Comparison of ENCODE assay signal across 18 cellular contexts in the genomic region with DNA sequence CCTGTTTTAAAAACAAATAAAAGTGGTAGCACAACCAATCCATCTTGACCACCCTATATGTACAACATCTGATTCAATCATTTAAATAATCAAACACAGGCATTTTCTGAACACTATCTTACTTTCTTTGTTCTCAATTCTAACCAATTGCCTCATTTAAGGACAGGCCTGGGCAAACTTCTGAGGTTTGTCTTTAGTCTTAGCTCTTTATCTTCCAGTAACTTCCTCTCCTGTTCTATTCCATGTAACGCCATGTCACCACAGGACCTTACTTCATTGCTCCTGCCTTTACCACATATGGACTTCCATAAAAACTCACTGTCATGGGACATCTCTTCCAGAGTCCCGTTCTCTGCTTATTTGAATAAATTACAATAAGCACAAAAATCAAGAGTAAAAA. TPM values are rescaled to one million over a fixed set of nuclear protein-coding genes. Genes with fewer than 3 reads are reported as not detected.
DNase-seq lines count a peak whose midpoint lies in the region; ATAC-seq, FAIRE-seq and TF ChIP-seq lines count a peak whose summit lies in the region.
"Had no signal": no experiment of that assay in that cellular context is flagged by ENCODE, and none has a peak within 500 bp of the region (broad histone marks: within the 10 kb centered on the region; RNA-seq: fewer than 3 reads in every experiment).

No MANE protein-coding gene starts in this region.

- peak; percentile 23 for FAIRE-seq in K562 (lab: Jason Lieb, UNC)

- POLR2A ChIA-PET in K562 (lab: Yijun Ruan, JAX), result interaction anchor here (1.5 to 2.3 kb wide), 2 partner anchors 10 to 13 kb away, joined by 3 to 12 read pairs; no protein-coding TSS in a partner anchor

- TF ChIP-seq RAD21 in K562 (CRISPR knock-in tag; conservative IDR thresholded peaks at IDR 0.05 in 1 of 2, IDR thresholded peaks at IDR 0.05 in 1 of 2), result no peak

- H3K4me3 Mint-ChIP-seq in GM23338, result no peak overlapping the region

- H3K27ac ChIP-seq in GM23338 (ENCODE audit: low read depth) (no peak overlapping the region), K562 (ENCODE audit: extremely low read depth, low read depth, low read length) (peak overlapping the region; percentile 16; the same call in 1 of the 3 replicates), foreskin keratinocyte (peak overlapping the region; percentile 25)
- H3K27ac ChIP-seq: C4-2B, KMS-11, SJSA1 had no signal

- no peaks in the 10 kb centered on the region; the same call in 2 of the 3 replicates for H3K9me3 Mint-ChIP-seq in GM23338

- H3K4me1 ChIP-seq in GM23338 (ENCODE audit: insufficient read depth), result peaks cover 30% of the 10 kb centered on the region
- peaks cover 0 to 18% of the 10 kb centered on the region in 2 experiments; a peak in 4 of 5 replicates for H3K4me1 ChIP-seq in K562 (replicated peaks in 1 of 2; ENCODE audit: control insufficient read depth in 2 of 2, insufficient read depth in 2 of 2, low read length in 2 of 2)
- peaks cover 42% of the 10 kb centered on the region for H3K4me1 ChIP-seq in foreskin keratinocyte
- H3K4me1 ChIP-seq: SJSA1 had no signal

- no peaks in the 10 kb centered on the region for H3K9me3 ChIP-seq in K562 (replicated peaks; ENCODE audit: control insufficient read depth, insufficient read depth, low read depth, low read length)
- H3K9me3 ChIP-seq: HAP-1, SJSA1 had no signal

- no peaks in the 10 kb centered on the region for H3F3A ChIP-seq in GM23338 (replicated peaks; ENCODE audit: low read depth)

- no peaks in the 10 kb centered on the region for H3K27me3 Mint-ChIP-seq in GM23338 (ENCODE audit: insufficient read depth, low read depth, poor library complexity)

- no peaks in the 10 kb centered on the region for H3K9me2 ChIP-seq in GM23338 (ENCODE audit: insufficient read depth)

- H3K36me3 Mint-ChIP-seq in GM23338 (ENCODE audit: low read depth), result peaks cover 30% of the 10 kb centered on the region

- H4K20me1 ChIP-seq in GM23338 (replicated peaks; ENCODE audit: insufficient read depth), result peaks cover 17% of the 10 kb centered on the region; the same call in 1 of the 2 replicates
- H4K20me1 ChIP-seq in K562 (replicated peaks; ENCODE audit: control insufficient read depth, insufficient read depth, low read length), result no peaks in the 10 kb centered on the region

- H3K27me3 ChIP-seq in GM23338 (ENCODE audit: insufficient read depth), result no peaks in the 10 kb centered on the region
- no peaks in the 10 kb centered on the region for H3K27me3 ChIP-seq in K562 (ENCODE audit: control insufficient read depth in 2 of 2, insufficient read depth in 2 of 2, low read length in 2 of 2)
- H3K27me3 ChIP-seq in foreskin keratinocyte, result no peaks in the 10 kb centered on the region
- H3K27me3 ChIP-seq: SJSA1 had no signal

- CTCF ChIA-PET in K562 (lab: Yijun Ruan, JAX; ENCODE audit: low intra/inter-chr PET ratio), result no interaction called here

- no peak for TF ChIP-seq POLR2A in K562 (conservative IDR thresholded peaks at IDR 0.05)

- H3K9me1 ChIP-seq in K562 (ENCODE audit: control insufficient read depth, insufficient read depth, low read length), result no peaks in the 10 kb centered on the region

- H3K36me3 ChIP-seq in GM23338 (ENCODE audit: insufficient read depth), result no peaks in the 10 kb centered on the region
- no peaks in the 10 kb centered on the region for H3K36me3 ChIP-seq in K562 (ENCODE audit: control insufficient read depth, insufficient read depth, low read length)
- H3K36me3 ChIP-seq: HAP-1, SJSA1 had no signal

- ATAC-seq in GM23338 (no peak), K562 (peak; percentile 68), foreskin keratinocyte (peak; percentile 26)
- ATAC-seq: Panc1 had no signal

- TF ChIP-seq EP300 in K562 (IDR thresholded peaks at IDR 0.05; ENCODE audit: low read length), result no peak

- TF ChIP-seq CTCF in GM23338 (conservative IDR thresholded peaks at IDR 0.05; ENCODE audit: low read depth in 2 of 2), result no peak
- TF ChIP-seq CTCF in K562 (IDR thresholded peaks at IDR 0.05 in 2 of 3, conservative IDR thresholded peaks at IDR 0.05 in 1 of 3; ENCODE audit: insufficient read depth in 2 of 3, low read depth in 1 of 3, low read length in 3 of 3), result no peak
- no peak for TF ChIP-seq CTCF in foreskin keratinocyte (conservative IDR thresholded peaks at IDR 0.05)
- no peak for TF ChIP-seq CTCF in foreskin fibroblast (IDR thresholded peaks at IDR 0.05; ENCODE audit: low read depth, low read length)

- no TSS peak for BruUV-seq in K562 (replicated peaks; lab: Mats Ljungman, UMichigan)

- peaks cover 100% of the 10 kb centered on the region for H3K79me2 ChIP-seq in GM23338 (replicated peaks; ENCODE audit: insufficient read depth)
- peaks cover 33% of the 10 kb centered on the region for H3K79me2 ChIP-seq in K562 (ENCODE audit: control insufficient read depth, insufficient read depth, low read length)

- in situ Hi-C loops in KBM-7 (cut with MboI; ENCODE audit: low pct_unique_long_range_greater_than_20kb, low sequenced_read_pairs) (no loop called here), K562 (cut with MboI) (no loop called here)

- H3K4me2 ChIP-seq in GM23338 (no peak overlapping the region), K562 (ENCODE audit: insufficient read depth, low read length) (0 out of 2 replicates have a peak overlapping the region, but pooled peaks have one; percentile 8)
- H3K4me2 ChIP-seq: KMS-11 had no signal

- H2AFZ ChIP-seq in GM23338 (no peak overlapping the region), K562 (ENCODE audit: low read depth, low read length) (no peak overlapping the region)

- intact Hi-C loops in K562 (cut with micrococcal nuclease), result no loop called here

- peak overlapping the region; percentile 51 for H3K27ac Mint-ChIP-seq in GM23338

- 7% methylated on average over 2 of the region's 2 CpGs for WGBS in K562 (ENCODE audit: insufficient coverage, low coverage, missing lambda C conversion rate)

- DNase-seq in GM23338 (ENCODE audit: low spot score), result no peak
- DNase-seq in KBM-7, result peak; percentile 50
- DNase-seq in K562 (ENCODE audit: extremely low read depth in 1 of 4, low spot score in 3 of 4), result peak in 1 of 4 experiments; percentile 21
- DNase-seq in foreskin keratinocyte, result peak; percentile 66 to 77
- no peak for DNase-seq in anterior cingulate cortex (lab: John Stamatoyannopoulos, UW)
- DNase-seq in NCI-H345 treated with DMSO at 0.1 percent for 48 hours (lab: John Stamatoyannopoulos, UW; ENCODE audit: unreplicated experiment), result no peak
- DNase-seq in foreskin fibroblast, result no peak
- no peak for DNase-seq in SW 1271 (lab: John Stamatoyannopoulos, UW)
- DNase-seq: AML-193, NCI-H1417 treated with DMSO at 0.1 percent for 48 hours, NCI-H187 treated with DMSO at 0.1 percent for 48 hours, NCI-H2227 treated with DMSO at 0.1 percent for 48 hours, NCI-H524 had no signal

- H3K9ac ChIP-seq in K562 (ENCODE audit: insufficient read depth in 1 of 2, low read depth in 2 of 2, low read length in 2 of 2), result no peak overlapping the region
- H3K9ac ChIP-seq: KMS-11 had no signal

- no peak overlapping the region for H3K4me3 ChIP-seq in GM23338
- H3K4me3 ChIP-seq in K562, result no peak overlapping the region
- no peak overlapping the region for H3K4me3 ChIP-seq in foreskin fibroblast (ENCODE audit: low read depth in 1 of 2, low read length in 2 of 2)
- H3K4me3 ChIP-seq: HAP-1, SJSA1 had no signal

- peaks cover 40% of the 10 kb centered on the region for H3K4me1 Mint-ChIP-seq in GM23338

TF ChIP-seq in GM23338, 12 proteins besides CTCF, POLR2A, EP300 and RAD21 (continues in another document):
- no peak for TF ChIP-seq ZNF331 (CRISPR knock-in tag; IDR thresholded peaks at IDR 0.05; ENCODE audit: low read depth)
- TF ChIP-seq POLR2AphosphoS5 (IDR thresholded peaks at IDR 0.05; ENCODE audit: low read depth), result no peak
- no peak for TF ChIP-seq ZNF114 (CRISPR knock-in tag; IDR thresholded peaks at IDR 0.05)
- TF ChIP-seq CREB1 (CRISPR knock-in tag; IDR thresholded peaks at IDR 0.05; ENCODE audit: low read depth), result no peak
- TF ChIP-seq NANOG (IDR thresholded peaks at IDR 0.05; ENCODE audit: borderline replicate concordance), result no peak

TF ChIP-seq in K562, 482 proteins besides CTCF, POLR2A, EP300 and RAD21:
- TF ChIP-seq SPI1 (IDR thresholded peaks at IDR 0.05; ENCODE audit: borderline replicate concordance, low read depth, low read length) (peak; percentile 69; the same call in 1 of the 2 replicates), SRF (CRISPR knock-in tag; IDR thresholded peaks at IDR 0.05) (peak in 1 of 2 experiments; percentile 61; a peak in 1 of 4 replicates)
- TF ChIP-seq, protein P1, sequence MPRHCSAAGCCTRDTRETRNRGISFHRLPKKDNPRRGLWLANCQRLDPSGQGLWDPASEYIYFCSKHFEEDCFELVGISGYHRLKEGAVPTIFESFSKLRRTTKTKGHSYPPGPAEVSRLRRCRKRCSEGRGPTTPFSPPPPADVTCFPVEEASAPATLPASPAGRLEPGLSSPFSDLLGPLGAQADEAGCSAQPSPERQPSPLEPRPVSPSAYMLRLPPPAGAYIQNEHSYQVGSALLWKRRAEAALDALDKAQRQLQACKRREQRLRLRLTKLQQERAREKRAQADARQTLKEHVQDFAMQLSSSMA (CRISPR knock-in tag; IDR thresholded peaks at IDR 0.05), result no peak

RNA-seq across cellular contexts. Expression of a gene that starts 14.9 kb away (rescaled TPM):
- total RNA-seq in GM23338 (2014; rRNA removed; shearing (Covaris generic)), result 67.1 and 68.6 TPM in 2 replicates
- polyA plus RNA-seq in GM23338 (2016; fragmentation: Nextera tagmentation; extraction: Ambion mirVana), result 131 and 135 TPM in 2 replicates
- total RNA-seq in K562 (2011; cell fraction: chromatin; rRNA removed; ENCODE audit: low replicate concordance), result 5.1 and 15.8 TPM in 2 replicates
- 2.6 and 3.2 TPM in 2 replicates for total RNA-seq in K562 (2011; cell fraction: nucleolus; rRNA removed)
- 4.5 and 7.9 TPM in 2 replicates for total RNA-seq in K562 (2011; cell fraction: nucleoplasm; rRNA removed)
- 30.2 and 31.4 TPM in 2 replicates for total RNA-seq in K562 (2014; rRNA removed)
- 41.1 and 46.3 TPM in 2 replicates for total RNA-seq in K562 (2014; rRNA removed; fragmentation: Illumina TruSeq; extraction: Trizol)
- total RNA-seq in K562 (2015; rRNA removed; fragmentation: Illumina TruSeq; extraction: Trizol), result 39.5 and 41.0 TPM in 2 replicates
- 33.6 and 37.6 TPM in 2 replicates for total RNA-seq in K562 (2021)
- 6.8 and 10.9 TPM in 2 replicates for polyA plus RNA-seq in K562 (2011; rRNA removed)
- polyA plus RNA-seq in K562 (2011; cell fraction: cytosol; rRNA removed), result 0.24 and 2.7 TPM in 2 replicates
- polyA plus RNA-seq in K562 (2011; cell fraction: nucleus; rRNA removed), result 0.82 and 4.2 TPM in 2 replicates
- 21.3 and 25.2 TPM in 2 replicates for polyA plus RNA-seq in K562 (2012)
- polyA plus RNA-seq in K562 (2014; fragmentation: Illumina TruSeq; extraction: Trizol), result 34.4 and 42.0 TPM in 2 replicates
- 1 to 10 TPM; 6.7 to 7.5 TPM for polyA plus RNA-seq in K562 (2014; fragmentation: Nextera tagmentation; extraction: Ambion mirVana)
- polyA plus RNA-seq in K562 (2014; rRNA removed), result 16.8 and 27.7 TPM in 2 replicates
- 4.3 and 13.1 TPM in 2 replicates for polyA minus RNA-seq in K562 (2011; rRNA and poly(A)+ RNA removed)
- polyA minus RNA-seq in K562 (2011; cell fraction: cytosol; rRNA and poly(A)+ RNA removed), result 7.0 and 7.6 TPM in 2 replicates
- polyA minus RNA-seq in K562 (2011; cell fraction: nucleus; rRNA and poly(A)+ RNA removed), result 0.54 and 6.2 TPM in 2 replicates
- 57.0 and 61.3 TPM in 2 replicates for total RNA-seq in foreskin keratinocyte
- 18.1 and 23.9 TPM in 2 replicates for polyA plus RNA-seq in foreskin keratinocyte

Comparison
In these comparisons a context has a peak if more than half of its experiments do, and no peak if none do; other contexts are left out.
1. DNase-seq: peak in KBM-7 (single experiment) and foreskin keratinocyte (2 of 2); none in GM23338 (single experiment), anterior cingulate cortex (0 of 58), NCI-H345 treated with DMSO at 0.1 percent for 48 hours (single experiment), foreskin fibroblast (0 of 2) and SW 1271 (0 of 2).